Comparison of ENCODE assay signal across 28 cellular contexts in the genomic region with DNA sequence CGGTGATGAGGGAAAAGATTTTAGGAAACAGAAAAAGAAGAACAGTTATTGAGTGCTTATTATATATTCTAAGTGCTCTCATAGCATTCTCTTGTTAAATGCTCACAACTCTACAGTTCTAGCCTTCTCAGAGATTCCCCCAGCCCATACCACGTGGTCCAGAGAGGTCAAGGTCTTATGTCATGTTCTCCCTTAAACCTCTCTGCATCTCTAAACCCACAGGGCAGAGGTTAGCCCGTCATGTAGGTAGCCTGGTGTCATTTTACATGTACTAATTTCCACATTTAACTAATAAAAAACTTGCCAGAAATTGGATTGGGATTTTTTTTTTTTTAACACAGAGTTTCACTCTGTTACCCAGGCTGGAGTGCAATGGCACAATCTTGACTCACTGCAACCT.
"Had no signal": no experiment of that assay in that cellular context is flagged by ENCODE, and none has a peak within 500 bp of the region (broad histone marks: within the 10 kb centered on the region; RNA-seq: fewer than 3 reads in every experiment).

No MANE protein-coding gene starts in this region.

- H3K4me3 Mint-ChIP-seq: stimulated activated effector memory CD8-positive, alpha-beta T cell treated with anti-CD3 and anti-CD28 coated beads, Interleukin-12 subunit alpha, Interleukin-12 subunit beta, amount 100 ng/mL, for 72 hours; stimulated activated memory B cell treated with anti-CD40 and anti-IgM and Interleukin-4, amounts not matched to agents 10 μg/mL and 1 μg/mL and 100 μg/mL, for 72 hours; stimulated activated naive B cell treated with anti-CD40 and anti-IgM and Interleukin-4, amounts not matched to agents 10 μg/mL and 1 μg/mL and 100 μg/mL, for 72 hours; stimulated activated naive CD8-positive, alpha-beta T cell treated with anti-CD3 and anti-CD28 coated beads, Interleukin-15, amount 100 ng/mL, for 72 hours; stimulated activated naive CD8-positive, alpha-beta T cell treated with anti-CD3 and anti-CD28 coated beads, Interleukin-15, Interleukin-2, amounts not matched to agents 100 ng/mL and 50 ng/mL, for 24 hours; type B pancreatic cell had no signal

- H3K4me1 ChIP-seq: stomach, suprapubic skin, testis, tibial artery, tibial nerve, transverse colon, upper lobe of left lung, upper lobe of right lung, uterus, vagina had no signal

- H3K9me3 Mint-ChIP-seq: stimulated activated effector memory CD8-positive, alpha-beta T cell treated with anti-CD3 and anti-CD28 coated beads, Interleukin-12 subunit alpha, Interleukin-12 subunit beta, amount 100 ng/mL, for 72 hours; stimulated activated memory B cell treated with anti-CD40 and anti-IgM and Interleukin-4, amounts not matched to agents 10 μg/mL and 1 μg/mL and 100 μg/mL, for 72 hours; stimulated activated naive B cell treated with anti-CD40 and anti-IgM and Interleukin-4, amounts not matched to agents 10 μg/mL and 1 μg/mL and 100 μg/mL, for 72 hours; stimulated activated naive CD8-positive, alpha-beta T cell treated with anti-CD3 and anti-CD28 coated beads, Interleukin-15, amount 100 ng/mL, for 72 hours; stimulated activated naive CD8-positive, alpha-beta T cell treated with anti-CD3 and anti-CD28 coated beads, Interleukin-15, Interleukin-2, amounts not matched to agents 100 ng/mL and 50 ng/mL, for 24 hours; type B pancreatic cell had no signal

- ATAC-seq: stimulated activated effector memory CD8-positive, alpha-beta T cell treated with anti-CD3 and anti-CD28 coated beads, Interleukin-12 subunit alpha, Interleukin-12 subunit beta, amount 100 ng/mL, for 72 hours; stimulated activated memory B cell treated with anti-CD40 and anti-IgM and Interleukin-4, amounts not matched to agents 10 μg/mL and 1 μg/mL and 100 μg/mL, for 72 hours; stimulated activated naive B cell treated with anti-CD40 and anti-IgM and Interleukin-4, amounts not matched to agents 10 μg/mL and 1 μg/mL and 100 μg/mL, for 72 hours; stimulated activated naive CD8-positive, alpha-beta T cell treated with anti-CD3 and anti-CD28 coated beads, Interleukin-15, amount 100 ng/mL, for 72 hours; stimulated activated naive CD8-positive, alpha-beta T cell treated with anti-CD3 and anti-CD28 coated beads, Interleukin-15, Interleukin-2, amounts not matched to agents 100 U/mL and 50 U/mL, for 24 hours; upper lobe of right lung had no signal

- H3K27me3 Mint-ChIP-seq: type B pancreatic cell had no signal

- H3K36me3 ChIP-seq: stomach, suprapubic skin, thoracic aorta, thyroid gland, tibial artery, tibial nerve, transverse colon, upper lobe of left lung, upper lobe of right lung, uterus, vagina had no signal

- H3K27ac Mint-ChIP-seq: stimulated activated effector memory CD8-positive, alpha-beta T cell treated with anti-CD3 and anti-CD28 coated beads, Interleukin-12 subunit alpha, Interleukin-12 subunit beta, amount 100 ng/mL, for 72 hours; stimulated activated memory B cell treated with anti-CD40 and anti-IgM and Interleukin-4, amounts not matched to agents 10 μg/mL and 1 μg/mL and 100 μg/mL, for 72 hours; stimulated activated naive B cell treated with anti-CD40 and anti-IgM and Interleukin-4, amounts not matched to agents 10 μg/mL and 1 μg/mL and 100 μg/mL, for 72 hours; stimulated activated naive CD8-positive, alpha-beta T cell treated with anti-CD3 and anti-CD28 coated beads, Interleukin-15, amount 100 ng/mL, for 72 hours; stimulated activated naive CD8-positive, alpha-beta T cell treated with anti-CD3 and anti-CD28 coated beads, Interleukin-15, Interleukin-2, amounts not matched to agents 100 ng/mL and 50 ng/mL, for 24 hours; type B pancreatic cell had no signal

- H3K4me1 Mint-ChIP-seq: stimulated activated effector memory CD8-positive, alpha-beta T cell treated with anti-CD3 and anti-CD28 coated beads, Interleukin-12 subunit alpha, Interleukin-12 subunit beta, amount 100 ng/mL, for 72 hours; stimulated activated memory B cell treated with anti-CD40 and anti-IgM and Interleukin-4, amounts not matched to agents 10 μg/mL and 1 μg/mL and 100 μg/mL, for 72 hours; stimulated activated naive B cell treated with anti-CD40 and anti-IgM and Interleukin-4, amounts not matched to agents 10 μg/mL and 1 μg/mL and 100 μg/mL, for 72 hours; stimulated activated naive CD8-positive, alpha-beta T cell treated with anti-CD3 and anti-CD28 coated beads, Interleukin-15, amount 100 ng/mL, for 72 hours had no signal

- H3K27me3 ChIP-seq: stomach, suprapubic skin, testis, thyroid gland, tibial artery, tibial nerve, transverse colon, upper lobe of left lung, upper lobe of right lung, uterus, vagina had no signal

- H3K27ac ChIP-seq: stomach, suprapubic skin, testis, thoracic aorta, tibial artery, tibial nerve, transverse colon, upper lobe of left lung, upper lobe of right lung, uterus, vagina had no signal

- H3K9me3 ChIP-seq: stomach, suprapubic skin, testis, thoracic aorta, thyroid gland, tibial artery, tibial nerve, transverse colon, upper lobe of left lung, upper lobe of right lung, uterus, vagina had no signal

- H3K36me3 Mint-ChIP-seq: stimulated activated effector memory CD8-positive, alpha-beta T cell treated with anti-CD3 and anti-CD28 coated beads, Interleukin-12 subunit alpha, Interleukin-12 subunit beta, amount 100 ng/mL, for 72 hours; stimulated activated memory B cell treated with anti-CD40 and anti-IgM and Interleukin-4, amounts not matched to agents 10 μg/mL and 1 μg/mL and 100 μg/mL, for 72 hours; stimulated activated naive B cell treated with anti-CD40 and anti-IgM and Interleukin-4, amounts not matched to agents 10 μg/mL and 1 μg/mL and 100 μg/mL, for 72 hours; type B pancreatic cell had no signal

- FAIRE-seq: urothelium cell line had no signal

- DNase-seq: stimulated activated CD4-positive, alpha-beta T cell treated with anti-CD3 and anti-CD28 coated beads, Interleukin-2, amount 100 ng/mL, for 48 hours; stimulated activated CD4-positive, alpha-beta T cell treated with anti-CD3 and anti-CD28 coated beads, Interleukin-4, amount 100 ng/mL, for 1 hour; stimulated activated CD4-positive, alpha-beta T cell treated with anti-CD3 and anti-CD28 coated beads, Interleukin-4, amount 100 ng/mL, for 24 hours; stimulated activated CD4-positive, alpha-beta T cell treated with anti-CD3 and anti-CD28 coated beads, Interleukin-4, amount 100 ng/mL, for 4 hours; stimulated activated naive B cell treated with anti-CD40 and anti-IgM and Interleukin-4, amounts not matched to agents 10 μg/mL and 1 μg/mL and 100 μg/mL, for 72 hours; stimulated activated naive CD4-positive, alpha-beta T cell; stimulated activated naive CD4-positive, alpha-beta T cell treated with Interleukin-2 at 50 U/mL for 16 hours; stimulated activated naive CD8-positive, alpha-beta T cell treated with anti-CD3 and anti-CD28 coated beads, Interleukin-15, amount 100 ng/mL, for 72 hours; stimulated activated naive CD8-positive, alpha-beta T cell treated with anti-CD3 and anti-CD28 coated beads, Interleukin-15, Interleukin-2, amounts not matched to agents 100 U/mL and 50 U/mL, for 24 hours; stomach; substantia nigra; testis; tibial artery; transverse colon; trophoblast cell; upper lobe of left lung; upper lobe of right lung; uterus had no signal

- H3K4me3 ChIP-seq: stomach, suprapubic skin, testis, thoracic aorta, thyroid gland, tibial artery, tibial nerve, transverse colon, upper lobe of left lung, upper lobe of right lung, uterus, vagina had no signal
